Comparison of ENCODE assay signal across 8 cellular contexts in genomic region chr16:57061084-57061905, GRCh38. TPM values are rescaled to one million over a fixed set of nuclear protein-coding genes. Genes with fewer than 3 reads are reported as not detected.
DNase-seq lines count a peak whose midpoint lies in the region; ATAC-seq lines count a peak whose summit lies in the region.

No MANE protein-coding gene starts in this region.

- H3K9ac ChIP-seq in rectal smooth muscle tissue (ENCODE audit: low read length) = no peak overlapping the region

- H3K4me3 ChIP-seq in SJCRH30 = peak overlapping the region; percentile 37
- no peak overlapping the region for H3K4me3 ChIP-seq in rectal smooth muscle tissue (ENCODE audit: low read length)

- H3K27me3 ChIP-seq in SJCRH30 (no peaks in the 10 kb centered on the region), rectal smooth muscle tissue (ENCODE audit: control insufficient read depth, insufficient read depth, low read length) (no peaks in the 10 kb centered on the region)

- no peaks in the 10 kb centered on the region for H3K36me3 ChIP-seq in SJCRH30
- peaks cover 13% of the 10 kb centered on the region for H3K36me3 ChIP-seq in rectal smooth muscle tissue (ENCODE audit: control insufficient read depth, insufficient read depth, low read length)

- no peak for ATAC-seq in HG03378 (IDR thresholded peaks at IDR 0.05; ENCODE audit: unreplicated experiment)

- H3K9me3 ChIP-seq in SJCRH30 (replicated peaks) = no peaks in the 10 kb centered on the region

- DNase-seq in GM04503 (ENCODE audit: low read depth) = peak; percentile 41
- DNase-seq in SJCRH30 = peak; percentile 91
- DNase-seq in fibroblast of the conjunctiva (ENCODE audit: low read depth) = peak; percentile 44
- no peak for DNase-seq in NCI-H510A (lab: John Stamatoyannopoulos, UW)
- DNase-seq in HuH-7.5 (ENCODE audit: low spot score) = no peak
- no peak for DNase-seq in NCI-H1694 treated with DMSO at 0.1 percent for 48 hours (lab: John Stamatoyannopoulos, UW)

- H3K4me1 ChIP-seq in SJCRH30 (peaks cover 24% of the 10 kb centered on the region), rectal smooth muscle tissue (ENCODE audit: control insufficient read depth, insufficient read depth, low read length) (no peaks in the 10 kb centered on the region)

- H3K27ac ChIP-seq in SJCRH30 = peak overlapping the region; percentile 78
- peak overlapping the region; percentile 38 for H3K27ac ChIP-seq in rectal smooth muscle tissue (ENCODE audit: low read depth, low read length)

RNA-seq across cellular contexts. Expression of gene CPNE2, which starts 31.1 kb away (rescaled TPM):
- total RNA-seq in SJCRH30 (2014; rRNA removed; shearing (Covaris generic)) = 33.1 and 39.0 TPM in 2 replicates

Comparison
In these comparisons a context has a peak if more than half of its experiments do, and no peak if none do; other contexts are left out.
1. DNase-seq: peak in GM04503 (single experiment), SJCRH30 (2 of 2) and fibroblast of the conjunctiva (single experiment); none in NCI-H510A (single experiment), HuH-7.5 (single experiment) and NCI-H1694 treated with DMSO at 0.1 percent for 48 hours (single experiment).